In genomic region chr3:124565013-124565412, GRCh38 we compare ENCODE assay signal across 8 cellular contexts.
DNase-seq lines count a peak whose midpoint lies in the region; ATAC-seq and TF ChIP-seq lines count a peak whose summit lies in the region.

No MANE protein-coding gene starts in this region.

- DNase-seq in AG08395 (ENCODE audit: low spot score) = peak; percentile 79
- DNase-seq in GM19238 (ENCODE audit: insufficient read length, low spot score) = peak; percentile 30
- DNase-seq in NCI-H2196 treated with DMSO at 0.1 percent for 48 hours (lab: John Stamatoyannopoulos, UW; ENCODE audit: unreplicated experiment) = peak; percentile 76
- DNase-seq in activated CD4-positive, alpha-beta T cell treated with anti-CD3 and anti-CD28 coated beads for 36 hours = peak; percentile 62
- peak; percentile 83 for DNase-seq in dedifferentiated amniotic fluid mesenchymal stem cell (ENCODE audit: extremely low spot score)
- peak; percentile 43 to 78 (median 67) for DNase-seq in right lobe of liver
- peak; percentile 33 for DNase-seq in stimulated activated CD8-positive, alpha-beta memory T cell treated with anti-CD3 and anti-CD28 coated beads, Interleukin-12 subunit alpha, Interleukin-12 subunit beta, amount 100 ng/mL, for 1 hour (ENCODE audit: low read depth)

- H3K4me1 ChIP-seq in right lobe of liver = peaks cover 0 to 11% (median under 1%) of the 10 kb centered on the region in 4 donors

- POLR2A ChIA-PET in activated CD4-positive, alpha-beta T cell treated with anti-CD3 and anti-CD28 coated beads for 36 hours (lab: Charles Lee) = no interaction called here

- H3K36me3 Mint-ChIP-seq in activated CD4-positive, alpha-beta T cell treated with anti-CD3 and anti-CD28 coated beads for 36 hours (ENCODE audit: low read depth) = no peaks in the 10 kb centered on the region

- H3K4me3 Mint-ChIP-seq in activated CD4-positive, alpha-beta T cell treated with anti-CD3 and anti-CD28 coated beads for 36 hours = no peak overlapping the region

- H3K4me1 Mint-ChIP-seq in activated CD4-positive, alpha-beta T cell treated with anti-CD3 and anti-CD28 coated beads for 36 hours = no peaks in the 10 kb centered on the region

- CTCF ChIA-PET in activated CD4-positive, alpha-beta T cell treated with anti-CD3 and anti-CD28 coated beads for 36 hours (lab: Charles Lee) = interaction anchor here (0.8 to 3.4 kb wide), 7 partner anchors 13 to 129 kb away, joined by 3 to 45 read pairs (median 4); no protein-coding TSS in a partner anchor

- H3K9me3 Mint-ChIP-seq in activated CD4-positive, alpha-beta T cell treated with anti-CD3 and anti-CD28 coated beads for 36 hours (ENCODE audit: low read depth) = no peaks in the 10 kb centered on the region

- H3K9me3 ChIP-seq in right lobe of liver = no peaks in the 10 kb centered on the region

- no peaks in the 10 kb centered on the region for H3K36me3 ChIP-seq in right lobe of liver

- no peak overlapping the region for H3K27ac ChIP-seq in right lobe of liver

- no peak overlapping the region for H3K4me3 ChIP-seq in right lobe of liver

- H3K27me3 ChIP-seq in right lobe of liver = no peaks in the 10 kb centered on the region

- intact Hi-C loops in activated CD4-positive, alpha-beta T cell treated with anti-CD3 and anti-CD28 coated beads for 36 hours (cut with DNase I, micrococcal nuclease) = loop anchor here (1.0 to 10.0 kb wide), 3 partner anchors 124 to 340 kb away; no protein-coding TSS in a partner anchor
- intact Hi-C loops in right lobe of liver (cut with DNase I) = loop anchor here (5.0 kb wide), 1 partner anchor 122 kb away; no protein-coding TSS in a partner anchor

- peak; percentile 90 to 95 (median 94) for TF ChIP-seq CTCF in right lobe of liver (IDR thresholded peaks at IDR 0.05)

- 18% methylated on average over 5 of the region's 5 CpGs for WGBS in right lobe of liver (ENCODE audit: insufficient coverage, low coverage, low lambda C conversion rate, missing lambda C conversion rate)

- peaks cover 3% of the 10 kb centered on the region for H3K27me3 Mint-ChIP-seq in activated CD4-positive, alpha-beta T cell treated with anti-CD3 and anti-CD28 coated beads for 36 hours

- no peak overlapping the region for H3K27ac Mint-ChIP-seq in activated CD4-positive, alpha-beta T cell treated with anti-CD3 and anti-CD28 coated beads for 36 hours

- no peak for TF ChIP-seq POLR2A in right lobe of liver (IDR thresholded peaks at IDR 0.05)

- no peak for ATAC-seq in activated CD4-positive, alpha-beta T cell treated with anti-CD3 and anti-CD28 coated beads for 36 hours
- ATAC-seq in right lobe of liver (peak; percentile 88 to 93 (median 92)), GM21786 (IDR thresholded peaks at IDR 0.05; ENCODE audit: unreplicated experiment) (no peak)

Comparison
In these comparisons a context has a peak if more than half of its experiments do, and no peak if none do; other contexts are left out.
1. DNase-seq: peak in every context shown above with its lines; median percentile 83 in dedifferentiated amniotic fluid mesenchymal stem cell; 79 in AG08395; 76 in NCI-H2196 treated with DMSO at 0.1 percent for 48 hours; 67 in right lobe of liver; 62 in activated CD4-positive, alpha-beta T cell treated with anti-CD3 and anti-CD28 coated beads for 36 hours; 33 in stimulated activated CD8-positive, alpha-beta memory T cell treated with anti-CD3 and anti-CD28 coated beads, Interleukin-12 subunit alpha, Interleukin-12 subunit beta, amount 100 ng/mL, for 1 hour; 30 in GM19238.
2. ATAC-seq: peak in right lobe of liver (4 of 4); none in activated CD4-positive, alpha-beta T cell treated with anti-CD3 and anti-CD28 coated beads for 36 hours (single experiment) and GM21786 (single experiment).